Comparison of ENCODE assay signal across 8 cellular contexts in the genomic region with DNA sequence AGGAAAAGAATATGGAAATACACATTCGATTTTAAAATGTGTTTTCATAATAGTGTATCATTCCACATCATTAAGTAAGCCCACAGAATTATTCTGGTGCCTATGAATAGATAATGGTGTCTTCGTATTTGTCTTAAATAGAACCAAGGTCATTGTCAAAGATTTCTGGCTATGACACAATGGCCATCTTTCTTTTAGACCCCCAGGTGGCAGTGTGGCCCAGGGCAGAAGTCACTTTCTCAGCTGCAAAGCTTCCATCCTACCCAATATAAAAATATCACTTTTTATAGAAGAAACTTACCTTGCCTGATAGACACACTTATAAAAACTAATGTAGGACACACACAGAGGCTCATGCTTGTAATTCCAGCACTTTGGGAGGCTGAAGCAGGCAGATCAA. TPM values are rescaled to one million over a fixed set of nuclear protein-coding genes. Genes with fewer than 3 reads are reported as not detected.
DNase-seq lines count a peak whose midpoint lies in the region; ATAC-seq, FAIRE-seq and TF ChIP-seq lines count a peak whose summit lies in the region.

No MANE protein-coding gene starts in this region.

- DNase-seq in AML-193 (lab: John Stamatoyannopoulos, UW): peak; percentile 31
- peak; percentile 8 for DNase-seq in GM12892 (ENCODE audit: insufficient read length)
- DNase-seq in NCI-H1930 (lab: John Stamatoyannopoulos, UW): peak; percentile 1 to 12
- DNase-seq in bronchial epithelial cell (ENCODE audit: low read depth): peak; percentile 11
- no peak for DNase-seq in ecto neural progenitor cell (ENCODE audit: low spot score)

- H3K4me2 ChIP-seq in parathyroid adenoma (ENCODE audit: low read length): no peak overlapping the region

- TF ChIP-seq POLR2A in GM12892 (IDR thresholded peaks at IDR 0.05; ENCODE audit: low read depth, low read length): no peak

- ATAC-seq in HG02571 (IDR thresholded peaks at IDR 0.05; ENCODE audit: unreplicated experiment) (no peak), GM19467 (IDR thresholded peaks at IDR 0.05; ENCODE audit: unreplicated experiment) (no peak)

- no peak overlapping the region for H2AFZ ChIP-seq in parathyroid adenoma

- H3K36me3 ChIP-seq in bronchial epithelial cell (ENCODE audit: control insufficient read depth, insufficient read depth, low read length): no peaks in the 10 kb centered on the region
- H3K36me3 ChIP-seq in parathyroid adenoma (ENCODE audit: control insufficient read depth, insufficient read depth, low read length): no peaks in the 10 kb centered on the region

- no peak overlapping the region for H3K9ac ChIP-seq in parathyroid adenoma

- no peaks in the 10 kb centered on the region for H3K9me3 ChIP-seq in parathyroid adenoma (ENCODE audit: control insufficient read depth, low read length)

- H3K27me3 ChIP-seq in bronchial epithelial cell (ENCODE audit: control insufficient read depth, insufficient read depth, low read length): no peaks in the 10 kb centered on the region
- H3K27me3 ChIP-seq in parathyroid adenoma (ENCODE audit: control insufficient read depth, insufficient read depth, low read length): no peaks in the 10 kb centered on the region

- TF ChIP-seq CTCF in bronchial epithelial cell (IDR thresholded peaks at IDR 0.05; ENCODE audit: insufficient read depth, low read length, severe bottlenecking): peak; percentile 31
- TF ChIP-seq CTCF in parathyroid adenoma (IDR thresholded peaks at IDR 0.05): peak; percentile 85

- FAIRE-seq in GM12892 (lab: Jason Lieb, UNC) (peak; percentile 50), bronchial epithelial cell (lab: Jason Lieb, UNC) (no peak)

- H3K4me3 ChIP-seq in bronchial epithelial cell (ENCODE audit: low read depth, low read length) (no peak overlapping the region), parathyroid adenoma (ENCODE audit: low read depth, low read length) (no peak overlapping the region)

- H3K79me2 ChIP-seq in parathyroid adenoma: no peaks in the 10 kb centered on the region

- no peak overlapping the region for H3K27ac ChIP-seq in parathyroid adenoma

- H3K4me1 ChIP-seq in parathyroid adenoma: no peaks in the 10 kb centered on the region

RNA-seq across cellular contexts. Expression of a gene that starts 57.5 kb away (rescaled TPM):
- 10.0 TPM for polyA plus RNA-seq in GM12892 (2012; ENCODE audit: missing spikeins)
- total RNA-seq in bronchial epithelial cell: 2.8 and 5.5 TPM in 2 replicates

RNA-seq across cellular contexts. Expression of a gene that starts 57.7 kb away (rescaled TPM):
- polyA plus RNA-seq in GM12892 (2012; ENCODE audit: missing spikeins): 36.5 TPM
- total RNA-seq in bronchial epithelial cell: 3.7 and 6.3 TPM in 2 replicates
